29 cellular contexts compared by ENCODE assay signal in the genomic region with DNA sequence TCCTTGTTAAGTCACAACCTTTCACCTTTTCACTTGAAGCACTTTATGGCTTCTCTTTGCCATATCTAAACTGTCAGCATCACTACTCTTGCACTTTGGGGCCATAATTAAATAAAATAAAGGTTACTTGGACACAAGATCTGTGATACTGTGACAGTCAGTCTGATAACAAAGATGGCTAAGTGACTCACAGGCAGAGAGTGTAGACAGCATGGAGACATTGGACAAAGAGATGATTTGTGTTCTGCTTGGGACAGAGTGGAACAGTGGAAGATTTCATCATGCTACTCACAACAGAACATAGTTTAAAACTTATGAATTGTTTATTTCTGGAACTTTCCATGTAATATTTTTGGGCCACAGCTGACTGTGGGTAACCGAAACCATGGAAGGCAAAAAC.
DNase-seq lines count a peak whose midpoint lies in the region; ATAC-seq and TF ChIP-seq lines count a peak whose summit lies in the region.
"Had no signal": no experiment of that assay in that cellular context is flagged by ENCODE, and none has a peak within 500 bp of the region (broad histone marks: within the 10 kb centered on the region; RNA-seq: fewer than 3 reads in every experiment).

No MANE protein-coding gene starts in this region.

- no peak overlapping the region for H2AFZ ChIP-seq in PC-9

- no peaks in the 10 kb centered on the region for H4K20me1 ChIP-seq in PC-9 (ENCODE audit: insufficient read depth)
- H4K20me1 ChIP-seq: BLaER1 treated with 17β-estradiol and CSF1 and Interleukin-3, amounts not matched to agents 10 nM and 100 nM had no signal

- TF ChIP-seq CTCF in gastroesophageal sphincter (IDR thresholded peaks at IDR 0.05), result no peak
- TF ChIP-seq CTCF in PC-9 (conservative IDR thresholded peaks at IDR 0.05), result no peak

- H3K9me3 ChIP-seq in gastroesophageal sphincter, result peaks cover 0 to 6% (median 0%) of the 10 kb centered on the region in 3 donors
- H3K9me3 ChIP-seq in PC-9 (ENCODE audit: insufficient read depth, low read depth), result no peaks in the 10 kb centered on the region
- H3K9me3 ChIP-seq: BLaER1 treated with 17β-estradiol and CSF1 and Interleukin-3, amounts not matched to agents 10 nM and 100 nM; HAP-1; psoas muscle; upper lobe of left lung had no signal

- no TSS peak for BruUV-seq in PC-9 (replicated peaks; lab: Mats Ljungman, UMichigan)

- H3K27me3 ChIP-seq in gastroesophageal sphincter (no peaks in the 10 kb centered on the region), rectal smooth muscle tissue (ENCODE audit: control insufficient read depth, insufficient read depth, low read length) (no peaks in the 10 kb centered on the region), PC-9 (ENCODE audit: insufficient read depth, low read depth) (no peaks in the 10 kb centered on the region)
- H3K27me3 ChIP-seq: BLaER1 treated with 17β-estradiol and CSF1 and Interleukin-3, amounts not matched to agents 10 nM and 100 nM; breast epithelium; upper lobe of left lung had no signal

- no peak overlapping the region for H3K4me2 ChIP-seq in PC-9
- H3K4me2 ChIP-seq: BLaER1 treated with 17β-estradiol and CSF1 and Interleukin-3, amounts not matched to agents 10 nM and 100 nM had no signal

- H3F3A ChIP-seq in PC-9 (ENCODE audit: insufficient read depth, low read depth), result no peaks in the 10 kb centered on the region

- H3K4me1 ChIP-seq in gastroesophageal sphincter (peaks cover 0 to 16% (median 0%) of the 10 kb centered on the region in 3 donors), rectal smooth muscle tissue (ENCODE audit: control insufficient read depth, insufficient read depth, low read length) (no peaks in the 10 kb centered on the region), PC-9 (replicated peaks; ENCODE audit: insufficient read depth) (no peaks in the 10 kb centered on the region)
- H3K4me1 ChIP-seq: BLaER1 treated with 17β-estradiol and CSF1 and Interleukin-3, amounts not matched to agents 10 nM and 100 nM; breast epithelium; HAP-1; psoas muscle; upper lobe of left lung had no signal

- H3K9ac ChIP-seq in rectal smooth muscle tissue (ENCODE audit: low read length), result no peak overlapping the region
- H3K9ac ChIP-seq: BLaER1 treated with 17β-estradiol and CSF1 and Interleukin-3, amounts not matched to agents 10 nM and 100 nM had no signal

- ATAC-seq in gastroesophageal sphincter (peak; percentile 66), GM18858 (IDR thresholded peaks at IDR 0.05; ENCODE audit: unreplicated experiment) (no peak)

- DNase-seq in COLO829 (ENCODE audit: low spot score) (peak; percentile 71), SK-N-DZ (ENCODE audit: low spot score) (peak; percentile 89), EL (no peak), PC-9 (no peak)
- no peak for DNase-seq in stimulated activated naive CD4-positive, alpha-beta T cell (lab: John Stamatoyannopoulos, UW)
- DNase-seq: ACHN; activated CD4-positive, alpha-beta T cell treated with anti-CD3 and anti-CD28 coated beads, Interleukin-2, amount 10 ng/mL, durations not matched to agents 7 days and 5 days; activated naive CD4-positive, alpha-beta T cell; activated T-cell treated with anti-CD3 and anti-CD28 coated beads, Interleukin-2, amount 50 U/mL, for 48 hours; COR-L47; DMS53; GF-D8; Karpas-422; naive B cell; NCI-H1048; NCI-H1694; NCI-H446 treated with DMSO at 0.1 percent for 48 hours; psoas muscle; stimulated activated CD4-positive, alpha-beta T cell treated with anti-CD3 and anti-CD28 coated beads, Interleukin-2, amount 100 ng/mL, for 48 hours; SW 1271; T-helper 9 cell; upper lobe of left lung; WERI-Rb-1 had no signal

- no peaks in the 10 kb centered on the region for H3K79me2 ChIP-seq in PC-9 (ENCODE audit: low read depth)

- H3K27ac ChIP-seq in gastroesophageal sphincter (peak overlapping the region in 3 of 4 donors; percentile 58 to 70 (median 67)), rectal smooth muscle tissue (ENCODE audit: low read depth, low read length) (peak overlapping the region; percentile 6), PC-9 (no peak overlapping the region)
- H3K27ac ChIP-seq: BLaER1 treated with 17β-estradiol and CSF1 and Interleukin-3, amounts not matched to agents 10 nM and 100 nM; breast epithelium; psoas muscle; WERI-Rb-1 had no signal

- no peak overlapping the region for H3K4me3 ChIP-seq in gastroesophageal sphincter
- H3K4me3 ChIP-seq in rectal smooth muscle tissue (ENCODE audit: low read length), result no peak overlapping the region
- no peak overlapping the region for H3K4me3 ChIP-seq in PC-9
- H3K4me3 ChIP-seq: BLaER1 treated with 17β-estradiol and CSF1 and Interleukin-3, amounts not matched to agents 10 nM and 100 nM; breast epithelium; HAP-1; psoas muscle; upper lobe of left lung had no signal

- WGBS in gastroesophageal sphincter (ENCODE audit: low coverage in 1 of 2), 2 donors, result 73 to 90% methylated on average over 1 of the region's 1 CpG

- no peaks in the 10 kb centered on the region for H3K9me2 ChIP-seq in PC-9 (ENCODE audit: insufficient read depth)

- CTCF ChIA-PET in PC-9 (lab: Charles Lee), result no interaction called here

- POLR2A ChIA-PET in PC-9 (lab: Charles Lee; ENCODE audit: unreplicated experiment), result no interaction called here

- no peak for TF ChIP-seq POLR2A in gastroesophageal sphincter (IDR thresholded peaks at IDR 0.05)

- intact Hi-C loops in PC-9 (cut with micrococcal nuclease; ENCODE audit: unreplicated experiment), result loop anchor here (10.0 kb wide), 1 partner anchor 52 kb away; no protein-coding TSS in a partner anchor

- TF ChIP-seq EP300 in gastroesophageal sphincter (IDR thresholded peaks at IDR 0.05), result no peak

- H3K36me3 ChIP-seq in gastroesophageal sphincter, result peaks cover 0 to 78% of the 10 kb centered on the region in 2 donors
- peaks cover 9% of the 10 kb centered on the region for H3K36me3 ChIP-seq in rectal smooth muscle tissue (ENCODE audit: control insufficient read depth, insufficient read depth, low read length)
- no peaks in the 10 kb centered on the region for H3K36me3 ChIP-seq in PC-9 (ENCODE audit: low read depth)
- H3K36me3 ChIP-seq: BLaER1 treated with 17β-estradiol and CSF1 and Interleukin-3, amounts not matched to agents 10 nM and 100 nM; breast epithelium; HAP-1; upper lobe of left lung; WERI-Rb-1 had no signal

Comparison
In these comparisons a context has a peak if more than half of its experiments do, and no peak if none do; other contexts are left out.
1. DNase-seq: peak in COLO829 (single experiment) and SK-N-DZ (single experiment); none in EL (single experiment), PC-9 (0 of 2) and stimulated activated naive CD4-positive, alpha-beta T cell (0 of 6).